8 cellular contexts compared by ENCODE assay signal in the genomic region with DNA sequence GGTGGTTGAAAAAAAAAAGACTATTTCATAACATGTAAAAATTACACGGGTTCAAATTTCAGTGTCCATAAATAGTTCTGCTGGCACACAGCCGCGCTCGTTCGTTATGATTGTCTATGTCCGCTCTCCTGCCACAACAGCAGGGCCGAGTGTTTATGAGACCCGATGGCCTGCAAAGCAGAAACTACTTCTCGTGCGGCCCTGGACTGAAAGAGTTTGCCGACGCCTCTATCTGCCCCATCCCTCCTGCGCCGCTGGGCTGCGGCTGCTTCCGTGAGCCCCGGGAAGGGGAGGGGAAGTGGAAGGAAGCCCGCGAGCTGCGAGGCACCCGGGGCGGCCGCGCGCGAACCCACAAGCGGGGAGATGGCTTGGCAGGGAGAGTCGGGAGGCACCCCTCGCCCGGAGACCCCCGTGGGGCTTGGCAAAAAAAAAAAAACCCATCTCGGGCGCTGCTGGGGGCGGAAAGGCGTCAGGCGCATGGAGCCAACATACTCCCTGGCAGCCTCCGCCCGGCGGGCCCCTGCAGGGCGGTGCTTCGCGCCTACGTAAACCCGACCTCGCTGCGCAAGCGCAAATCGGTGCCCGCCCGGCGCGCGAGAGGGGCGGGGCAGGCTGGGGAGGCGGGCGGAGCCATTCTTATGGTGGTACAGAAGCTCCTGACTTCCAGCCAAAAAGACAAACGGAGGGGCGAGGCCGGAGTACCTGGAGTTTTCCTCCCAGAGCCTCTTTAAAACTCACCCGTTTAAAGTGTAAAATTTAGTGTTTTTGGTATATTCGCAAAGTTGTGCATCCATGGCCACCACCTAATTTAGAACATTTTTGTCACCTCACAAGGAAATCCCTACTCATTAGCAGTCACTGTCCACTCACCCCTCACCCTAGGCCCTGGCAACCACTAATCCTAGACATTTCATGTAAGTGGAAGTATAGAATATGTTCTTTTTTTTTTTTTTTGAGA. TPM values are rescaled to one million over a fixed set of nuclear protein-coding genes. Genes with fewer than 3 reads are reported as not detected.
DNase-seq lines count a peak whose midpoint lies in the region; ATAC-seq, FAIRE-seq and TF ChIP-seq lines count a peak whose summit lies in the region.

No MANE protein-coding gene starts in this region.

- H3K27ac ChIP-seq in KMS-11 (peak overlapping the region; percentile 62), fibroblast of lung (ENCODE audit: insufficient read depth, low read length) (peak overlapping the region; percentile 95)

- H4K20me1 ChIP-seq in KMS-11 (ENCODE audit: insufficient read depth) (no peaks in the 10 kb centered on the region), fibroblast of lung (ENCODE audit: control insufficient read depth, extremely low read depth, insufficient read depth, low read length) (no peaks in the 10 kb centered on the region)

- peak; percentile 79 for DNase-seq in DMS79 treated with DMSO at 0.1 percent for 48 hours (lab: John Stamatoyannopoulos, UW)
- DNase-seq in RCC 7860 (ENCODE audit: low spot score) = peak; percentile 77
- peak; percentile 90 for DNase-seq in activated T-helper 1 cell treated with anti-CD3 and anti-CD28 coated beads, Interleukin-12 subunit alpha, Interleukin-12 subunit beta, Interleukin-2, Interleukin-4 antibody, amounts not matched to agents 30 ng/mL and 10 ng/mL and 1 ng/mL, durations not matched to agents 14 hours and 24 hours and 36 hours (ENCODE audit: low spot score)
- DNase-seq in fibroblast of lung (ENCODE audit: low read depth in 2 of 2) = peak; percentile 85 to 92
- peak; percentile 91 for DNase-seq in natural killer cell
- peak; percentile 83 to 98 (median 88) for DNase-seq in stimulated activated naive CD4-positive, alpha-beta T cell (lab: John Stamatoyannopoulos, UW)

- intact Hi-C loops in activated T-helper 1 cell treated with anti-CD3 and anti-CD28 coated beads, Interleukin-12 subunit alpha, Interleukin-12 subunit beta, Interleukin-2, Interleukin-4 antibody, amounts not matched to agents 30 ng/mL and 10 ng/mL and 1 ng/mL, durations not matched to agents 14 hours and 24 hours and 36 hours (cut with micrococcal nuclease) = loop anchor here (1.0 to 2.0 kb wide), 7 partner anchors 8 to 399 kb away; a partner anchor contains a TSS
- intact Hi-C loops in natural killer cell (cut with micrococcal nuclease) = loop anchor here (1.0 kb wide), 2 partner anchors 8 kb away; a partner anchor contains a TSS

- no peaks in the 10 kb centered on the region for H3K36me3 ChIP-seq in KMS-11 (ENCODE audit: insufficient read depth)
- H3K36me3 ChIP-seq in fibroblast of lung (ENCODE audit: control insufficient read depth, insufficient read depth, low read length) = no peaks in the 10 kb centered on the region

- peaks cover 16% of the 10 kb centered on the region for H3K27me3 Mint-ChIP-seq in activated T-helper 1 cell treated with anti-CD3 and anti-CD28 coated beads, Interleukin-12 subunit alpha, Interleukin-12 subunit beta, Interleukin-2, Interleukin-4 antibody, amounts not matched to agents 30 ng/mL and 10 ng/mL and 1 ng/mL, durations not matched to agents 14 hours and 24 hours and 36 hours (ENCODE audit: insufficient read depth)
- H3K27me3 Mint-ChIP-seq in natural killer cell (ENCODE audit: low read depth in 2 of 2) = no peaks in the 10 kb centered on the region

- no peaks in the 10 kb centered on the region for H3K9me3 Mint-ChIP-seq in activated T-helper 1 cell treated with anti-CD3 and anti-CD28 coated beads, Interleukin-12 subunit alpha, Interleukin-12 subunit beta, Interleukin-2, Interleukin-4 antibody, amounts not matched to agents 30 ng/mL and 10 ng/mL and 1 ng/mL, durations not matched to agents 14 hours and 24 hours and 36 hours
- no peaks in the 10 kb centered on the region for H3K9me3 Mint-ChIP-seq in natural killer cell

- TF ChIP-seq CTCF in KMS-11 (conservative IDR thresholded peaks at IDR 0.05; ENCODE audit: low read depth, low read length) (no peak), fibroblast of lung (conservative IDR thresholded peaks at IDR 0.05 in 1 of 2, IDR thresholded peaks at IDR 0.05 in 1 of 2; ENCODE audit: low read depth in 1 of 2, low read length in 2 of 2) (peak in 1 of 2 donors; percentile 10), natural killer cell (IDR thresholded peaks at IDR 0.05) (no peak)

- H3K27me3 ChIP-seq in KMS-11 (ENCODE audit: insufficient read depth, low read depth) = peaks cover 5% of the 10 kb centered on the region; the same call in 1 of the 2 replicates
- H3K27me3 ChIP-seq in fibroblast of lung (ENCODE audit: control insufficient read depth, insufficient read depth, low read length) = no peaks in the 10 kb centered on the region

- H3K9ac ChIP-seq in KMS-11 (peak overlapping the region; percentile 69), fibroblast of lung (ENCODE audit: insufficient read depth, low read length) (peak overlapping the region; percentile 87)

- H3K4me3 ChIP-seq in KMS-11 (IDR thresholded peaks at IDR 0.05; ENCODE audit: insufficient read depth, low read depth, low read length) = peak overlapping the region; percentile 100
- peak overlapping the region; percentile 60 to 76 (median 71) for H3K4me3 ChIP-seq in fibroblast of lung (replicated peaks in 1 of 4; ENCODE audit: control extremely low read depth in 1 of 4, insufficient read depth in 1 of 4, low read depth in 3 of 4, low read length in 4 of 4)

- peaks cover 4% of the 10 kb centered on the region for H3K36me3 Mint-ChIP-seq in activated T-helper 1 cell treated with anti-CD3 and anti-CD28 coated beads, Interleukin-12 subunit alpha, Interleukin-12 subunit beta, Interleukin-2, Interleukin-4 antibody, amounts not matched to agents 30 ng/mL and 10 ng/mL and 1 ng/mL, durations not matched to agents 14 hours and 24 hours and 36 hours (ENCODE audit: low read depth)
- no peaks in the 10 kb centered on the region for H3K36me3 Mint-ChIP-seq in natural killer cell

- ATAC-seq in GM21737 (IDR thresholded peaks at IDR 0.05; ENCODE audit: unreplicated experiment) = peak; percentile 83
- peak; percentile 96 to 99 (median 97) for ATAC-seq in natural killer cell

- H3K9me3 ChIP-seq in fibroblast of lung (ENCODE audit: control insufficient read depth, insufficient read depth, low read depth, low read length) = no peaks in the 10 kb centered on the region

- H3K4me3 Mint-ChIP-seq in activated T-helper 1 cell treated with anti-CD3 and anti-CD28 coated beads, Interleukin-12 subunit alpha, Interleukin-12 subunit beta, Interleukin-2, Interleukin-4 antibody, amounts not matched to agents 30 ng/mL and 10 ng/mL and 1 ng/mL, durations not matched to agents 14 hours and 24 hours and 36 hours = peak overlapping the region; percentile 88
- peak overlapping the region; percentile 91 for H3K4me3 Mint-ChIP-seq in natural killer cell

- H3K79me2 ChIP-seq in KMS-11 (ENCODE audit: insufficient read depth, low read depth) (no peaks in the 10 kb centered on the region), fibroblast of lung (ENCODE audit: control insufficient read depth, insufficient read depth, low read length) (no peaks in the 10 kb centered on the region)

- H2AFZ ChIP-seq in KMS-11 (ENCODE audit: low read depth) = peak overlapping the region; percentile 86
- peak overlapping the region; percentile 58 for H2AFZ ChIP-seq in fibroblast of lung (ENCODE audit: low read length)

- H3K4me2 ChIP-seq in KMS-11 (peak overlapping the region; percentile 96), fibroblast of lung (ENCODE audit: extremely low read depth, insufficient read depth, low read length) (peak overlapping the region; percentile 89)

- FAIRE-seq in RCC 7860 (lab: Jason Lieb, UNC) = no peak

- no peaks in the 10 kb centered on the region for H3K4me1 Mint-ChIP-seq in activated T-helper 1 cell treated with anti-CD3 and anti-CD28 coated beads, Interleukin-12 subunit alpha, Interleukin-12 subunit beta, Interleukin-2, Interleukin-4 antibody, amounts not matched to agents 30 ng/mL and 10 ng/mL and 1 ng/mL, durations not matched to agents 14 hours and 24 hours and 36 hours (ENCODE audit: low read depth)
- peaks cover 6 to 22% of the 10 kb centered on the region in 2 donors for H3K4me1 Mint-ChIP-seq in natural killer cell

- H3K4me1 ChIP-seq in KMS-11 (ENCODE audit: low read depth, poor library complexity, severe bottlenecking) (peaks cover 16% of the 10 kb centered on the region), fibroblast of lung (ENCODE audit: control insufficient read depth, extremely low read depth, insufficient read depth, low read length) (no peaks in the 10 kb centered on the region)

- H3K27ac Mint-ChIP-seq in activated T-helper 1 cell treated with anti-CD3 and anti-CD28 coated beads, Interleukin-12 subunit alpha, Interleukin-12 subunit beta, Interleukin-2, Interleukin-4 antibody, amounts not matched to agents 30 ng/mL and 10 ng/mL and 1 ng/mL, durations not matched to agents 14 hours and 24 hours and 36 hours = peak overlapping the region; percentile 92
- peak overlapping the region; percentile 89 to 96 for H3K27ac Mint-ChIP-seq in natural killer cell

RNA-seq across cellular contexts. Expression of a gene that starts 8.3 kb away (rescaled TPM):
- 10.8 and 11.1 TPM in 2 replicates for total RNA-seq in activated T-helper 1 cell treated with anti-CD3 and anti-CD28 coated beads, Interleukin-12 subunit alpha, Interleukin-12 subunit beta, Interleukin-2, Interleukin-4 antibody, amounts not matched to agents 30 ng/mL and 10 ng/mL and 1 ng/mL, durations not matched to agents 14 hours and 24 hours and 36 hours
- total RNA-seq in fibroblast of lung = 30.6 and 34.4 TPM in 2 replicates
- polyA plus RNA-seq in fibroblast of lung = 9.3 and 9.7 TPM in 2 replicates
- 12.7 and 14.3 TPM in 2 replicates for polyA plus RNA-seq in fibroblast of lung (2012)
- polyA minus RNA-seq in fibroblast of lung (ENCODE audit: low replicate concordance) = 30.8 and 77.7 TPM in 2 replicates
- total RNA-seq in natural killer cell = 100 to 1,000 TPM in 1 of 3 donors, 10 to 100 TPM in 2; 65.3 to 107 (median 89.8) TPM

RNA-seq across cellular contexts. Expression of a gene that starts 55.7 kb away (rescaled TPM):
- total RNA-seq in activated T-helper 1 cell treated with anti-CD3 and anti-CD28 coated beads, Interleukin-12 subunit alpha, Interleukin-12 subunit beta, Interleukin-2, Interleukin-4 antibody, amounts not matched to agents 30 ng/mL and 10 ng/mL and 1 ng/mL, durations not matched to agents 14 hours and 24 hours and 36 hours = 57.0 and 57.3 TPM in 2 replicates
- total RNA-seq in fibroblast of lung (30.0 and 37.3 TPM in 2 replicates), natural killer cell (10 to 100 TPM; 44.3 to 55.3 (median 44.5) TPM)
- polyA plus RNA-seq in fibroblast of lung = 31.4 and 42.2 TPM in 2 replicates
- 21.9 and 31.0 TPM in 2 replicates for polyA plus RNA-seq in fibroblast of lung (2012)
- 62.4 and 69.9 TPM in 2 replicates for polyA minus RNA-seq in fibroblast of lung (ENCODE audit: low replicate concordance)

Comparison
In these comparisons a context has a peak if more than half of its experiments do, and no peak if none do; other contexts are left out.
1. Peak in every context shown above with its lines: DNase-seq, ATAC-seq, H3K4me3 ChIP-seq and H3K27ac ChIP-seq.